8 cellular contexts compared by ENCODE assay signal in the genomic region with DNA sequence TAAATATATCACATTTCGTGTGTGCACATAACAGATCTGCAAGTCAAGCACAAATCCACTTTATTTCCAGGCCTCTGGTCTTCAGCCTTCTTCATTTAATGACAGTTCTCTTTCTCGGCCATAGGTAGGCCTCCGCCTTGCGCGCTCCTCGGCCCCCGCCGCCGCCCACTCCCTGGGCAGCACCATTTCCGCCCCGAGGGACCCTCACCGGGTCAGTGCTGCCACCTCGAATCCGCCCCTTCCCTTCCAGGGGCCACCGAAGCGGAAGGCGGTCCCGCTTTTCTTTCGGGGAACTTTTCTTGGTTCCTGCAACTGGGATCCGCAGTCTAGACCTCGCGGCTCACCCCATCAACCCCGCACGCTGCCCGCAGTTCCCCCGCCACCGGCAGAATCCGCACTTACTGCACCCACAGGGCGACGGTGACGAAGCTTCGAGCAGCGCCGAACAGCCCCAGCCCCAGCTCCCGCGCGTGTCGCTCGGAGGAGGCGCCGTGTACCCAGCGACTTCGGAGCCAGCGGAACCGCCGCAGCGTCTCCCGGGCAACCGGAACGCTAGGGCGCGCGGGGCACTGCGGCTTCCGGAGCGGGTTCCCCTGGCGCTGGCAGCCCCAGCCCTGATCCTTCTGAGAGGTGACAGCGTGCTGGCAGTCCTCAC. TPM values are rescaled to one million over a fixed set of nuclear protein-coding genes. Genes with fewer than 3 reads are reported as not detected.
A peak's percentile ranks its signal among the peaks of the same experiment; 100 is the strongest.
DNase-seq lines count a peak whose midpoint lies in the region; ATAC-seq and TF ChIP-seq lines count a peak whose summit lies in the region.

TSS of gene CDKL4 (minus strand) at position 502 of the 655 bp plus-strand sequence.

- peaks cover 32% of the 10 kb centered on the region for H3K9me3 Mint-ChIP-seq in endodermal cell

- H3K4me1 Mint-ChIP-seq in endodermal cell = peaks cover 4% of the 10 kb centered on the region

- H3K4me1 ChIP-seq in endodermal cell (ENCODE audit: control insufficient read depth, insufficient read depth, low read length) = no peaks in the 10 kb centered on the region
- no peaks in the 10 kb centered on the region for H3K4me1 ChIP-seq in sigmoid colon

- no peak for TF ChIP-seq EP300 in sigmoid colon (IDR thresholded peaks at IDR 0.05)

- H3K27me3 ChIP-seq in endodermal cell (ENCODE audit: control insufficient read depth, insufficient read depth, low read length, poor library complexity, severe bottlenecking) (no peaks in the 10 kb centered on the region), sigmoid colon (no peaks in the 10 kb centered on the region)

- H3K9me3 ChIP-seq in endodermal cell (ENCODE audit: control insufficient read depth, low read length) (no peaks in the 10 kb centered on the region), sigmoid colon (no peaks in the 10 kb centered on the region)

- H3K27ac ChIP-seq in endodermal cell (ENCODE audit: low read depth, low read length) = no peak within 1 kb of the TSS
- no peak within 1 kb of the TSS for H3K27ac ChIP-seq in sigmoid colon

- H3K9ac ChIP-seq in endodermal cell (ENCODE audit: extremely low read depth, low read length, poor library complexity, severe bottlenecking) = no peak within 1 kb of the TSS

- no peak within 1 kb of the TSS for H3K27ac Mint-ChIP-seq in endodermal cell

- WGBS in endodermal cell (ENCODE audit: insufficient coverage in 1 of 2, insufficient read length in 1 of 2), 2 experiments = 90 to 96% methylated on average over 20 to 58 of the region's 58 CpGs
- WGBS in sigmoid colon, 2 donors = 61 to 71% methylated on average over 58 of the region's 58 CpGs

- peaks cover 13% of the 10 kb centered on the region for H3K36me3 Mint-ChIP-seq in endodermal cell (ENCODE audit: low read depth)

- ATAC-seq in HG02642 (IDR thresholded peaks at IDR 0.05; ENCODE audit: poor library complexity, unreplicated experiment) = peak; percentile 71
- ATAC-seq in HG03135 (IDR thresholded peaks at IDR 0.05; ENCODE audit: unreplicated experiment) = no peak
- no peak for ATAC-seq in GM21576 (IDR thresholded peaks at IDR 0.05; ENCODE audit: unreplicated experiment)

- H3K4me3 ChIP-seq in WI38 (ENCODE audit: low read depth, low read length) (peak within 1 kb of the TSS; percentile 49), endodermal cell (ENCODE audit: low read length) (no peak within 1 kb of the TSS), sigmoid colon (peak within 1 kb of the TSS; percentile 10 to 38 (median 28))

- TF ChIP-seq CTCF in WI38 (IDR thresholded peaks at IDR 0.05; ENCODE audit: low read depth, low read length) (no peak), endodermal cell (conservative IDR thresholded peaks at IDR 0.05) (no peak), sigmoid colon (IDR thresholded peaks at IDR 0.05) (no peak)

- H3K36me3 ChIP-seq in endodermal cell (ENCODE audit: control insufficient read depth, insufficient read depth, low read length) (peaks cover 10% of the 10 kb centered on the region), sigmoid colon (peaks cover 0 to 3% (median 0%) of the 10 kb centered on the region in 4 donors)

- no peaks in the 10 kb centered on the region for H3K27me3 Mint-ChIP-seq in endodermal cell (ENCODE audit: insufficient read depth)

- H3K4me3 Mint-ChIP-seq in endodermal cell = peak within 1 kb of the TSS; percentile 28

- TF ChIP-seq POLR2A in sigmoid colon (IDR thresholded peaks at IDR 0.05) = no peak

- intact Hi-C loops in sigmoid colon (cut with DNase I) = no loop called here

- DNase-seq in endodermal cell (no peak), sigmoid colon (no peak), NCI-H748 (lab: John Stamatoyannopoulos, UW; ENCODE audit: unreplicated experiment) (no peak), NCI-H82 treated with DMSO at 0.1 percent for 48 hours (lab: John Stamatoyannopoulos, UW; ENCODE audit: unreplicated experiment) (no peak)

RNA-seq across cellular contexts. Expression of gene CDKL4, which starts in this region (rescaled TPM):
- total RNA-seq in endodermal cell (under 1 TPM in 1 of 2 donors, not detected in 1; 0.24 TPM), sigmoid colon (1 to 10 TPM in 2 of 4 donors, under 1 TPM in 2; 0.54 to 3.3 (median 1.3) TPM)
- not detected for polyA plus RNA-seq in endodermal cell (2013, experiment 1 of 2)
- polyA plus RNA-seq in endodermal cell (2013, experiment 2 of 2) = 0.17 TPM
- not detected for polyA plus RNA-seq in sigmoid colon
